In genomic region chr7:50974240-50974639, GRCh38 we compare ENCODE assay signal across 17 cellular contexts.
DNase-seq lines count a peak whose midpoint lies in the region; ATAC-seq lines count a peak whose summit lies in the region.
"Had no signal": no experiment of that assay in that cellular context is flagged by ENCODE, and none has a peak within 500 bp of the region (broad histone marks: within the 10 kb centered on the region; RNA-seq: fewer than 3 reads in every experiment).

No MANE protein-coding gene starts in this region.

- no peaks in the 10 kb centered on the region for H3K36me3 Mint-ChIP-seq in activated naive CD4-positive, alpha-beta T cell treated with anti-CD3 and anti-CD28 coated beads for 36 hours (ENCODE audit: low read depth)
- H3K36me3 Mint-ChIP-seq in activated naive CD4-positive, alpha-beta T cell treated with anti-CD3 and anti-CD28 coated beads, Interleukin-2, amount 10 ng/mL, durations not matched to agents 7 days and 5 days: no peaks in the 10 kb centered on the region
- H3K36me3 Mint-ChIP-seq in T-helper 17 cell (ENCODE audit: low read depth): no peaks in the 10 kb centered on the region
- H3K36me3 Mint-ChIP-seq: CD4-positive, CD25-positive, alpha-beta regulatory T cell; CD8-positive, alpha-beta memory T cell had no signal

- peak; percentile 34 for ATAC-seq in left ventricle myocardium superior
- no peak for ATAC-seq in Right ventricle myocardium superior (ENCODE audit: poor library complexity)
- ATAC-seq in T-helper 17 cell: no peak
- ATAC-seq in HG03342 (IDR thresholded peaks at IDR 0.05; ENCODE audit: unreplicated experiment): no peak

- no peak for DNase-seq in activated naive CD4-positive, alpha-beta T cell treated with anti-CD3 and anti-CD28 coated beads for 36 hours
- DNase-seq in activated naive CD4-positive, alpha-beta T cell treated with anti-CD3 and anti-CD28 coated beads, Interleukin-2, amount 10 ng/mL, durations not matched to agents 7 days and 5 days: no peak
- DNase-seq in left ventricle myocardium superior (no peak), Right ventricle myocardium superior (no peak), T-helper 17 cell (no peak), NOMO-1 treated with DMSO at 0.1 percent for 48 hours (lab: John Stamatoyannopoulos, UW; ENCODE audit: unreplicated experiment) (no peak)
- DNase-seq: 8988T; C1 segment of cervical spinal cord; CD4-positive, CD25-positive, alpha-beta regulatory T cell; CD8-positive, alpha-beta memory T cell; COR-L47; DMS 273 treated with DMSO at 0.1 percent for 48 hours; DMS79; GDM1; GM23248; HCEC 1CT had no signal

- peaks cover 2% of the 10 kb centered on the region for H3K27me3 Mint-ChIP-seq in activated naive CD4-positive, alpha-beta T cell treated with anti-CD3 and anti-CD28 coated beads for 36 hours (ENCODE audit: low read depth)
- peaks cover 8% of the 10 kb centered on the region for H3K27me3 Mint-ChIP-seq in activated naive CD4-positive, alpha-beta T cell treated with anti-CD3 and anti-CD28 coated beads, Interleukin-2, amount 10 ng/mL, durations not matched to agents 7 days and 5 days
- peaks cover 17% of the 10 kb centered on the region for H3K27me3 Mint-ChIP-seq in T-helper 17 cell

- H3K4me3 Mint-ChIP-seq in activated naive CD4-positive, alpha-beta T cell treated with anti-CD3 and anti-CD28 coated beads for 36 hours: no peak overlapping the region
- H3K4me3 Mint-ChIP-seq in activated naive CD4-positive, alpha-beta T cell treated with anti-CD3 and anti-CD28 coated beads, Interleukin-2, amount 10 ng/mL, durations not matched to agents 7 days and 5 days: no peak overlapping the region
- no peak overlapping the region for H3K4me3 Mint-ChIP-seq in T-helper 17 cell
- H3K4me3 Mint-ChIP-seq: CD4-positive, CD25-positive, alpha-beta regulatory T cell; CD8-positive, alpha-beta memory T cell had no signal

- H3K27ac Mint-ChIP-seq in activated naive CD4-positive, alpha-beta T cell treated with anti-CD3 and anti-CD28 coated beads for 36 hours: peak overlapping the region; percentile 22
- H3K27ac Mint-ChIP-seq in activated naive CD4-positive, alpha-beta T cell treated with anti-CD3 and anti-CD28 coated beads, Interleukin-2, amount 10 ng/mL, durations not matched to agents 7 days and 5 days: no peak overlapping the region
- H3K27ac Mint-ChIP-seq in T-helper 17 cell: peak overlapping the region; percentile 34
- H3K27ac Mint-ChIP-seq: CD4-positive, CD25-positive, alpha-beta regulatory T cell had no signal

- intact Hi-C loops in activated naive CD4-positive, alpha-beta T cell treated with anti-CD3 and anti-CD28 coated beads for 36 hours (cut with micrococcal nuclease): no loop called here
- intact Hi-C loops in left ventricle myocardium superior (cut with micrococcal nuclease): no loop called here
- intact Hi-C loops in Right ventricle myocardium superior (cut with DNase I): no loop called here

- peaks cover 3% of the 10 kb centered on the region for H3K9me3 Mint-ChIP-seq in activated naive CD4-positive, alpha-beta T cell treated with anti-CD3 and anti-CD28 coated beads for 36 hours
- no peaks in the 10 kb centered on the region for H3K9me3 Mint-ChIP-seq in activated naive CD4-positive, alpha-beta T cell treated with anti-CD3 and anti-CD28 coated beads, Interleukin-2, amount 10 ng/mL, durations not matched to agents 7 days and 5 days

- peaks cover 2% of the 10 kb centered on the region for H3K9me3 ChIP-seq in T-helper 17 cell (ENCODE audit: control insufficient read depth, low read length, poor library complexity, severe bottlenecking)

- no peaks in the 10 kb centered on the region for H3K4me1 Mint-ChIP-seq in activated naive CD4-positive, alpha-beta T cell treated with anti-CD3 and anti-CD28 coated beads for 36 hours (ENCODE audit: low read depth)
- H3K4me1 Mint-ChIP-seq in activated naive CD4-positive, alpha-beta T cell treated with anti-CD3 and anti-CD28 coated beads, Interleukin-2, amount 10 ng/mL, durations not matched to agents 7 days and 5 days: peaks cover 6% of the 10 kb centered on the region
- peaks cover 7% of the 10 kb centered on the region for H3K4me1 Mint-ChIP-seq in T-helper 17 cell
- H3K4me1 Mint-ChIP-seq: CD4-positive, CD25-positive, alpha-beta regulatory T cell; CD8-positive, alpha-beta memory T cell had no signal

- CTCF ChIA-PET in activated naive CD4-positive, alpha-beta T cell treated with anti-CD3 and anti-CD28 coated beads for 36 hours (lab: Charles Lee): no interaction called here
- CTCF ChIA-PET in activated naive CD4-positive, alpha-beta T cell treated with anti-CD3 and anti-CD28 coated beads, Interleukin-2, amount 10 ng/mL, durations not matched to agents 7 days and 5 days (lab: Charles Lee): no interaction called here
